26 cellular contexts compared by ENCODE assay signal in genomic region chr12:72295744-72296143, GRCh38. TPM values are rescaled to one million over a fixed set of nuclear protein-coding genes. Genes with fewer than 3 reads are reported as not detected.
DNase-seq lines count a peak whose midpoint lies in the region; ATAC-seq and TF ChIP-seq lines count a peak whose summit lies in the region.
"Had no signal": no experiment of that assay in that cellular context is flagged by ENCODE, and none has a peak within 500 bp of the region (broad histone marks: within the 10 kb centered on the region; RNA-seq: fewer than 3 reads in every experiment).

No MANE protein-coding gene starts in this region.

- no peak overlapping the region for H3K27ac Mint-ChIP-seq in activated T-helper 17 cell treated with anti-CD3 and anti-CD28 coated beads, Interleukin-2, amount 50 U/mL, for 72 hours
- H3K27ac Mint-ChIP-seq: activated naive CD4-positive, alpha-beta T cell treated with anti-CD3 and anti-CD28 coated beads for 36 hours had no signal

- no peak for TF ChIP-seq RAD21 in SK-N-SH (IDR thresholded peaks at IDR 0.05; ENCODE audit: low read length)

- H3K36me3 ChIP-seq in SK-N-SH (replicated peaks in 1 of 2; ENCODE audit: control insufficient read depth in 1 of 2, insufficient read depth in 2 of 2, low read length in 1 of 2) = no peaks in the 10 kb centered on the region
- no peaks in the 10 kb centered on the region for H3K36me3 ChIP-seq in mucosa of descending colon (ENCODE audit: low read depth)
- H3K36me3 ChIP-seq in vagina = no peaks in the 10 kb centered on the region
- H3K36me3 ChIP-seq in right atrium auricular region = no peaks in the 10 kb centered on the region
- H3K36me3 ChIP-seq: BLaER1, gastroesophageal sphincter, lower lobe of right lung, neutrophil, spleen had no signal

- H3K4me1 ChIP-seq in SK-N-SH (ENCODE audit: control insufficient read depth in 1 of 2, insufficient read depth in 2 of 2, low read depth in 1 of 2, low read length in 1 of 2) = peaks cover 0 to 28% of the 10 kb centered on the region in 2 experiments; a peak in 1 of 4 replicates
- H3K4me1 ChIP-seq in mucosa of descending colon (ENCODE audit: low read depth) = no peaks in the 10 kb centered on the region
- H3K4me1 ChIP-seq in vagina = no peaks in the 10 kb centered on the region
- no peaks in the 10 kb centered on the region for H3K4me1 ChIP-seq in right atrium auricular region
- H3K4me1 ChIP-seq: BLaER1, gastroesophageal sphincter, lower lobe of right lung, spleen, testis had no signal

- H3K4me3 ChIP-seq in SK-N-SH (ENCODE audit: low read depth in 2 of 2, low read length in 1 of 2) (no peak overlapping the region), foreskin fibroblast (ENCODE audit: low read depth in 1 of 2, low read length in 2 of 2) (no peak overlapping the region), mucosa of descending colon (no peak overlapping the region), vagina (no peak overlapping the region), right atrium auricular region (no peak overlapping the region)
- H3K4me3 ChIP-seq: BLaER1, gastroesophageal sphincter, lower lobe of right lung, spleen, testis had no signal

- no peak overlapping the region for H3K4me3 Mint-ChIP-seq in activated T-helper 17 cell treated with anti-CD3 and anti-CD28 coated beads, Interleukin-2, amount 50 U/mL, for 72 hours
- H3K4me3 Mint-ChIP-seq: activated naive CD4-positive, alpha-beta T cell treated with anti-CD3 and anti-CD28 coated beads for 36 hours had no signal

- TF ChIP-seq CTCF in SK-N-SH (IDR thresholded peaks at IDR 0.05) (no peak), foreskin fibroblast (IDR thresholded peaks at IDR 0.05; ENCODE audit: low read depth, low read length) (no peak), mucosa of descending colon (IDR thresholded peaks at IDR 0.05) (no peak), vagina (IDR thresholded peaks at IDR 0.05) (no peak), right atrium auricular region (IDR thresholded peaks at IDR 0.05) (no peak)

- H4K20me1 ChIP-seq in SK-N-SH (ENCODE audit: insufficient read depth) = no peaks in the 10 kb centered on the region
- H4K20me1 ChIP-seq: BLaER1 had no signal

- no peak for ATAC-seq in mucosa of descending colon
- no peak for ATAC-seq in activated T-helper 17 cell treated with anti-CD3 and anti-CD28 coated beads, Interleukin-2, amount 50 U/mL, for 72 hours (replicated peaks)
- ATAC-seq: gastroesophageal sphincter, lower lobe of right lung had no signal

- H2AFZ ChIP-seq in SK-N-SH (ENCODE audit: low read depth) = 0 out of 2 replicates have a peak overlapping the region, but pooled peaks have one; percentile 4

- WGBS in SK-N-SH (ENCODE audit: low lambda C conversion rate) = 25% methylated on average over 2 of the region's 2 CpGs

- POLR2A ChIA-PET in SK-N-SH (lab: Yijun Ruan, JAX) = no interaction called here

- TF ChIP-seq EP300 in SK-N-SH (IDR thresholded peaks at IDR 0.05; ENCODE audit: borderline replicate concordance in 1 of 2, low read depth in 1 of 2, low read length in 1 of 2) = no peak

- intact Hi-C loops in mucosa of descending colon (cut with DNase I, micrococcal nuclease) = no loop called here
- intact Hi-C loops in vagina (cut with DNase I) = no loop called here

- no peak for TF ChIP-seq POLR2A in vagina (IDR thresholded peaks at IDR 0.05)

- H3K4me1 Mint-ChIP-seq in activated T-helper 17 cell treated with anti-CD3 and anti-CD28 coated beads, Interleukin-2, amount 50 U/mL, for 72 hours = no peaks in the 10 kb centered on the region

- H3K79me2 ChIP-seq in SK-N-SH (ENCODE audit: insufficient read depth) = no peaks in the 10 kb centered on the region

- H3F3A ChIP-seq in SK-N-SH (replicated peaks; ENCODE audit: insufficient read depth) = peaks cover 14% of the 10 kb centered on the region

- no peaks in the 10 kb centered on the region for H3K9me3 ChIP-seq in SK-N-SH
- no peaks in the 10 kb centered on the region for H3K9me3 ChIP-seq in mucosa of descending colon
- no peaks in the 10 kb centered on the region for H3K9me3 ChIP-seq in vagina
- H3K9me3 ChIP-seq in right atrium auricular region = no peaks in the 10 kb centered on the region
- H3K9me3 ChIP-seq: BLaER1, gastroesophageal sphincter, lower lobe of right lung, neutrophil, spleen, testis had no signal

- H3K27me3 ChIP-seq in SK-N-SH (ENCODE audit: insufficient read depth) (no peaks in the 10 kb centered on the region), vagina (no peaks in the 10 kb centered on the region), right atrium auricular region (no peaks in the 10 kb centered on the region)
- H3K27me3 ChIP-seq: BLaER1, neutrophil, testis had no signal

- no peaks in the 10 kb centered on the region for H3K36me3 Mint-ChIP-seq in activated T-helper 17 cell treated with anti-CD3 and anti-CD28 coated beads, Interleukin-2, amount 50 U/mL, for 72 hours (ENCODE audit: low read depth)

- peak overlapping the region; percentile 46; the same call in 1 of the 2 replicates for H3K4me2 ChIP-seq in SK-N-SH
- H3K4me2 ChIP-seq: BLaER1 had no signal

- no peaks in the 10 kb centered on the region for H3K27me3 Mint-ChIP-seq in activated T-helper 17 cell treated with anti-CD3 and anti-CD28 coated beads, Interleukin-2, amount 50 U/mL, for 72 hours

- H3K9me3 Mint-ChIP-seq in activated T-helper 17 cell treated with anti-CD3 and anti-CD28 coated beads, Interleukin-2, amount 50 U/mL, for 72 hours = peaks cover 7% of the 10 kb centered on the region

- peak; percentile 94 for DNase-seq in ELR (ENCODE audit: low read depth)
- DNase-seq in SK-N-SH = no peak
- DNase-seq in foreskin fibroblast = peak; percentile 64 to 69
- DNase-seq in mucosa of descending colon = no peak
- DNase-seq in vagina (ENCODE audit: extremely low spot score in 2 of 2) = no peak
- no peak for DNase-seq in right atrium auricular region (ENCODE audit: low spot score)
- DNase-seq: activated naive CD4-positive, alpha-beta T cell treated with anti-CD3 and anti-CD28 coated beads for 36 hours; activated T-cell treated with anti-CD3 and anti-CD28 coated beads, Interleukin-2, amount 50 U/mL, for 48 hours; anterior cingulate cortex; erythroblast; H7; Karpas-422; lower lobe of right lung; NCI-H1048; NCI-H187 treated with DMSO at 0.1 percent for 48 hours; spleen; stimulated activated CD4-positive, alpha-beta T cell treated with anti-CD3 and anti-CD28 coated beads, Interleukin-4, amount 100 ng/mL, for 1 hour; stimulated activated naive CD4-positive, alpha-beta T cell; testis had no signal

- CTCF ChIA-PET in SK-N-SH (lab: Yijun Ruan, JAX) = interaction anchor here (2.5 kb wide), 1 partner anchor 31 kb away, joined by 9 read pairs; no protein-coding TSS in a partner anchor

- no peaks in the 10 kb centered on the region for H3K9me2 ChIP-seq in SK-N-SH

- H3K27ac ChIP-seq in SK-N-SH (ENCODE audit: low read depth in 2 of 2, low read length in 1 of 2) (peak overlapping the region in 1 of 2 experiments; percentile 86; a peak in 2 of 4 replicates), vagina (no peak overlapping the region), right atrium auricular region (no peak overlapping the region)
- H3K27ac ChIP-seq: BLaER1, gastroesophageal sphincter, lower lobe of right lung, neutrophil, spleen, testis had no signal

- H3K9ac ChIP-seq in SK-N-SH = peak overlapping the region; percentile 51
- H3K9ac ChIP-seq: BLaER1 had no signal

TF ChIP-seq in SK-N-SH, 30 proteins besides CTCF, POLR2A, EP300 and RAD21 (continues in another document):
- no peak for TF ChIP-seq SIN3A (IDR thresholded peaks at IDR 0.05; ENCODE audit: borderline replicate concordance, low read depth, low read length)
- no peak for TF ChIP-seq ELF1 (IDR thresholded peaks at IDR 0.05)
- TF ChIP-seq TAF1 (IDR thresholded peaks at IDR 0.05; ENCODE audit: borderline replicate concordance, low read depth, low read length) = no peak
- TF ChIP-seq CHD2 (IDR thresholded peaks at IDR 0.05; ENCODE audit: low read length, partially characterized antibody) = no peak
- no peak for TF ChIP-seq TEAD4 (IDR thresholded peaks at IDR 0.05; ENCODE audit: borderline replicate concordance, insufficient read depth)
- no peak for TF ChIP-seq EZH2phosphoT487 (IDR thresholded peaks at IDR 0.05; ENCODE audit: borderline replicate concordance, low read depth)
- TF ChIP-seq YY1 (IDR thresholded peaks at IDR 0.05; ENCODE audit: low read depth) = no peak
- no peak for TF ChIP-seq POLR2AphosphoS5 (IDR thresholded peaks at IDR 0.05; ENCODE audit: low read depth, low read length)
- no peak for TF ChIP-seq SMC3 (IDR thresholded peaks at IDR 0.05; ENCODE audit: low read depth, low read length)
- TF ChIP-seq REST (IDR thresholded peaks at IDR 0.05; ENCODE audit: low read depth, low read length) = no peak

RNA-seq across cellular contexts. Expression of gene TRHDE, which starts 23.6 kb away (rescaled TPM):
- polyA plus RNA-seq in SK-N-SH (2012; rRNA removed) = 0.46 and 1.1 TPM in 2 replicates
- 1.1 TPM in 2 replicates for polyA plus RNA-seq in SK-N-SH (2012; cell fraction: cytosol; rRNA removed)
- polyA plus RNA-seq in SK-N-SH (2012; cell fraction: nucleus; rRNA removed) = 0.65 and 0.79 TPM in 2 replicates
- total RNA-seq in mucosa of descending colon (10 to 100 TPM in 1 of 3 donors, 1 to 10 TPM in 2; 4.7 to 11.2 (median 6.2) TPM), vagina (34.9 TPM), right atrium auricular region (1 to 10 TPM in 1 of 2 donors, under 1 TPM in 1; 0.37 to 3.4 TPM)
- not detected for total RNA-seq in activated T-helper 17 cell treated with anti-CD3 and anti-CD28 coated beads, Interleukin-2, amount 50 U/mL, for 72 hours
- total RNA-seq: activated CD8-positive, alpha-beta memory T cell treated with anti-CD3 and anti-CD28 coated beads for 36 hours; activated naive CD4-positive, alpha-beta T cell treated with anti-CD3 and anti-CD28 coated beads for 36 hours; myocyte; pulmonary artery endothelial cell had no signal

Comparison
In these comparisons a context has a peak if more than half of its experiments do, and no peak if none do; other contexts are left out.
1. DNase-seq: peak in ELR (single experiment) and foreskin fibroblast (2 of 2); none in SK-N-SH (single experiment), mucosa of descending colon (0 of 3), vagina (0 of 2) and right atrium auricular region (single experiment).